ENCODE assay signal across 7 cellular contexts in genomic region chr10:54947605-54948004, GRCh38.
"Had no signal": no experiment of that assay in that cellular context is flagged by ENCODE, and none has a peak within 500 bp of the region (broad histone marks: within the 10 kb centered on the region; RNA-seq: fewer than 3 reads in every experiment).

No MANE protein-coding gene starts in this region.

- FAIRE-seq: HTR-8/SVneo had no signal

- H3K27ac ChIP-seq: HL-60, KMS-11 had no signal

- H3K9ac ChIP-seq: KMS-11 had no signal

- H3K4me1 Mint-ChIP-seq: IgD-negative memory B cell had no signal

- DNase-seq: Karpas-422, KBM-7, KG1 had no signal

- H3K27me3 Mint-ChIP-seq: IgD-negative memory B cell had no signal

- H3K27ac Mint-ChIP-seq: IgD-negative memory B cell had no signal

- H3K4me3 Mint-ChIP-seq: IgD-negative memory B cell had no signal

- H3K36me3 Mint-ChIP-seq: IgD-negative memory B cell had no signal

- H3K4me2 ChIP-seq: KMS-11 had no signal
